Comparison of ENCODE assay signal across 9 cellular contexts in genomic region chr1:28592314-28593071, GRCh38. TPM values are rescaled to one million over a fixed set of nuclear protein-coding genes. Genes with fewer than 3 reads are reported as not detected.
A peak's percentile ranks its signal among the peaks of the same experiment; 100 is the strongest.
DNase-seq lines count a peak whose midpoint lies in the region; ATAC-seq, FAIRE-seq and TF ChIP-seq lines count a peak whose summit lies in the region.
"Had no signal": no experiment of that assay in that cellular context is flagged by ENCODE, and none has a peak within 500 bp of the region (broad histone marks: within the 10 kb centered on the region; RNA-seq: fewer than 3 reads in every experiment).

No MANE protein-coding gene starts in this region.

- peak overlapping the region; percentile 61 to 91 (median 79) for H3K4me3 Mint-ChIP-seq in CD8-positive, alpha-beta memory T cell
- H3K4me3 Mint-ChIP-seq in HFFc6 (peak overlapping the region; percentile 67), astrocyte (ENCODE audit: unreplicated experiment) (peak overlapping the region; percentile 75)

- peak overlapping the region; percentile 72 for H2AFZ ChIP-seq in astrocyte (ENCODE audit: low read depth, low read length)

- no peaks in the 10 kb centered on the region for H3K79me2 ChIP-seq in astrocyte (ENCODE audit: insufficient read depth, low read length)

- peaks cover 0 to 3% (median 0%) of the 10 kb centered on the region in 3 donors for H3K36me3 Mint-ChIP-seq in CD8-positive, alpha-beta memory T cell
- H3K36me3 Mint-ChIP-seq in HFFc6 (ENCODE audit: low read depth) (no peaks in the 10 kb centered on the region; the same call in 1 of the 2 replicates), astrocyte (ENCODE audit: low read depth, unreplicated experiment) (peaks cover 2% of the 10 kb centered on the region)

- H3K4me2 ChIP-seq in astrocyte (ENCODE audit: low read length): peak overlapping the region; percentile 90

- peak overlapping the region; percentile 72 for H3K9ac ChIP-seq in astrocyte (ENCODE audit: low read length)

- H3K27ac ChIP-seq in CD8-positive, alpha-beta memory T cell (ENCODE audit: low read depth, low read length): no peak overlapping the region
- no peak overlapping the region for H3K27ac ChIP-seq in astrocyte (ENCODE audit: low read depth, low read length)
- H3K27ac ChIP-seq in thoracic aorta: no peak overlapping the region

- H3K9me3 Mint-ChIP-seq in CD8-positive, alpha-beta memory T cell: no peaks in the 10 kb centered on the region
- H3K9me3 Mint-ChIP-seq in HFFc6: no peaks in the 10 kb centered on the region
- H3K9me3 Mint-ChIP-seq in astrocyte (ENCODE audit: unreplicated experiment): peaks cover 1% of the 10 kb centered on the region

- no peaks in the 10 kb centered on the region for H3K9me3 ChIP-seq in CD8-positive, alpha-beta memory T cell (ENCODE audit: low read length)
- no peaks in the 10 kb centered on the region for H3K9me3 ChIP-seq in astrocyte (ENCODE audit: insufficient read depth, low read depth, low read length)
- no peaks in the 10 kb centered on the region for H3K9me3 ChIP-seq in thoracic aorta

- H4K20me1 ChIP-seq in astrocyte (ENCODE audit: insufficient read depth, low read length): no peaks in the 10 kb centered on the region

- ATAC-seq in thoracic aorta (ENCODE audit: insufficient number of reproducible peaks, low FRiP score, low read depth) (peak; percentile 21), GM18873 (IDR thresholded peaks at IDR 0.05; ENCODE audit: low FRiP score, unreplicated experiment) (no peak)

- CTCF ChIA-PET in CD8-positive, alpha-beta memory T cell (lab: Charles Lee): no interaction called here

- peaks cover 0 to 11% (median 5%) of the 10 kb centered on the region in 3 donors for H3K4me1 Mint-ChIP-seq in CD8-positive, alpha-beta memory T cell
- H3K4me1 Mint-ChIP-seq in HFFc6 (ENCODE audit: low read depth) (no peaks in the 10 kb centered on the region), astrocyte (ENCODE audit: low read depth, unreplicated experiment) (peaks cover 2% of the 10 kb centered on the region)

- POLR2A ChIA-PET in CD8-positive, alpha-beta memory T cell (lab: Charles Lee): interaction anchor here (0.5 to 1.3 kb wide), 3 partner anchors 10 to 205 kb away, joined by 3 to 4 read pairs (median 3); no protein-coding TSS in a partner anchor

- H3K27me3 Mint-ChIP-seq in CD8-positive, alpha-beta memory T cell: peaks cover 5 to 8% of the 10 kb centered on the region in 2 donors
- H3K27me3 Mint-ChIP-seq in HFFc6 (ENCODE audit: insufficient read depth) (peaks cover 8% of the 10 kb centered on the region), astrocyte (ENCODE audit: low read depth, unreplicated experiment) (peaks cover 2% of the 10 kb centered on the region)

- TF ChIP-seq CTCF in HFFc6 (IDR thresholded peaks at IDR 0.05) (no peak), astrocyte (IDR thresholded peaks at IDR 0.05; ENCODE audit: insufficient read depth, low read depth, low read length) (no peak), thoracic aorta (IDR thresholded peaks at IDR 0.05) (no peak)

- peaks cover 4% of the 10 kb centered on the region for H3K27me3 ChIP-seq in CD8-positive, alpha-beta memory T cell (ENCODE audit: insufficient read depth, low read length, poor library complexity, severe bottlenecking)
- H3K27me3 ChIP-seq in astrocyte (ENCODE audit: insufficient read depth, low read length) (no peaks in the 10 kb centered on the region), thoracic aorta (replicated peaks; ENCODE audit: insufficient read depth) (no peaks in the 10 kb centered on the region)

- no peak for FAIRE-seq in astrocyte (lab: Jason Lieb, UNC)

- H3K4me3 ChIP-seq in CD8-positive, alpha-beta memory T cell (ENCODE audit: low read length): no peak overlapping the region
- H3K4me3 ChIP-seq in astrocyte (ENCODE audit: insufficient read depth, low read depth, low read length) (peak overlapping the region; percentile 61), thoracic aorta (peak overlapping the region; percentile 76)

- H3K4me1 ChIP-seq in CD8-positive, alpha-beta memory T cell (ENCODE audit: insufficient read depth, low read length): no peaks in the 10 kb centered on the region
- H3K4me1 ChIP-seq in astrocyte (ENCODE audit: insufficient read depth, low read length): peaks cover 13% of the 10 kb centered on the region
- peaks cover 0 to 13% of the 10 kb centered on the region in 2 donors for H3K4me1 ChIP-seq in thoracic aorta (ENCODE audit: control insufficient read depth in 1 of 2, low read depth in 2 of 2)

- H3K36me3 ChIP-seq in CD8-positive, alpha-beta memory T cell (ENCODE audit: insufficient read depth, low read length): no peaks in the 10 kb centered on the region
- H3K36me3 ChIP-seq in astrocyte (ENCODE audit: insufficient read depth, low read length) (no peaks in the 10 kb centered on the region), thoracic aorta (no peaks in the 10 kb centered on the region)

- H3K27ac Mint-ChIP-seq in CD8-positive, alpha-beta memory T cell: peak overlapping the region in 2 of 8 donors; percentile 29 to 34
- H3K27ac Mint-ChIP-seq in HFFc6: no peak overlapping the region
- peak overlapping the region; percentile 58 for H3K27ac Mint-ChIP-seq in astrocyte (ENCODE audit: unreplicated experiment)

- peak in 1 of 5 donors; percentile 14 for DNase-seq in CD8-positive, alpha-beta memory T cell
- DNase-seq in HFFc6 (no peak), astrocyte (ENCODE audit: low read depth) (no peak), left kidney (ENCODE audit: low read depth, low spot score) (peak; percentile 36), thoracic aorta (ENCODE audit: low spot score) (no peak), NCI-H345 treated with DMSO at 0.1 percent for 48 hours (lab: John Stamatoyannopoulos, UW; ENCODE audit: unreplicated experiment) (no peak)
- no peak for DNase-seq in activated CD8-positive, alpha-beta memory T cell treated with anti-CD3 and anti-CD28 coated beads, Interleukin-2, amount 50 U/mL, for 4 hours

RNA-seq across cellular contexts. Expression of gene RAB42, which starts 0.4 kb away (rescaled TPM):
- under 1 TPM; 0.35 to 0.47 TPM for total RNA-seq in CD8-positive, alpha-beta memory T cell
- not detected for polyA plus RNA-seq in CD8-positive, alpha-beta memory T cell
- total RNA-seq in HFFc6 (2021; fragmentation: NEBNext Ultra II Directional; extraction: Animal tissue kit (Norgen Biotek cat#: 25700)): under 1 TPM in 3 of 6 experiments, not detected in 3; 0.19 to 0.53 (median 0.20) TPM
- 1.2 and 2.1 TPM in 2 replicates for total RNA-seq in astrocyte
- 1 to 10 TPM in 1 of 2 donors, under 1 TPM in 1; 0.95 to 1.6 TPM for total RNA-seq in thoracic aorta

RNA-seq across cellular contexts. Expression of gene TRNAU1AP, which starts 39.6 kb away (rescaled TPM):
- total RNA-seq in CD8-positive, alpha-beta memory T cell: 10 to 100 TPM; 46.0 to 49.6 TPM
- polyA plus RNA-seq in CD8-positive, alpha-beta memory T cell: 26.6 TPM
- 10 to 100 TPM; 20.9 to 33.0 (median 28.2) TPM for total RNA-seq in HFFc6 (2021; fragmentation: NEBNext Ultra II Directional; extraction: Animal tissue kit (Norgen Biotek cat#: 25700))
- total RNA-seq in astrocyte: 20.5 and 21.7 TPM in 2 replicates
- 10 to 100 TPM; 25.3 to 28.4 TPM for total RNA-seq in thoracic aorta

RNA-seq across cellular contexts. Expression of gene TAF12, which starts 50.4 kb away (rescaled TPM):
- 10 to 100 TPM; 37.8 to 39.0 TPM for total RNA-seq in CD8-positive, alpha-beta memory T cell
- polyA plus RNA-seq in CD8-positive, alpha-beta memory T cell: 50.4 TPM
- 10 to 100 TPM; 32.0 to 40.7 (median 35.9) TPM for total RNA-seq in HFFc6 (2021; fragmentation: NEBNext Ultra II Directional; extraction: Animal tissue kit (Norgen Biotek cat#: 25700))
- total RNA-seq in astrocyte: 25.9 and 26.8 TPM in 2 replicates
- 10 to 100 TPM; 11.7 to 17.2 TPM for total RNA-seq in thoracic aorta

RNA-seq across cellular contexts. Expression of gene RNU11, which starts 55.9 kb away (rescaled TPM):
- total RNA-seq in CD8-positive, alpha-beta memory T cell: not detected
- polyA plus RNA-seq in CD8-positive, alpha-beta memory T cell: not detected
- total RNA-seq in HFFc6 (2021; fragmentation: NEBNext Ultra II Directional; extraction: Animal tissue kit (Norgen Biotek cat#: 25700)): not detected
- not detected in 2 replicates for total RNA-seq in astrocyte
- not detected for total RNA-seq in thoracic aorta
- total RNA-seq: renal cortical epithelial cell had no signal
